25 cellular contexts compared by ENCODE assay signal in the genomic region with DNA sequence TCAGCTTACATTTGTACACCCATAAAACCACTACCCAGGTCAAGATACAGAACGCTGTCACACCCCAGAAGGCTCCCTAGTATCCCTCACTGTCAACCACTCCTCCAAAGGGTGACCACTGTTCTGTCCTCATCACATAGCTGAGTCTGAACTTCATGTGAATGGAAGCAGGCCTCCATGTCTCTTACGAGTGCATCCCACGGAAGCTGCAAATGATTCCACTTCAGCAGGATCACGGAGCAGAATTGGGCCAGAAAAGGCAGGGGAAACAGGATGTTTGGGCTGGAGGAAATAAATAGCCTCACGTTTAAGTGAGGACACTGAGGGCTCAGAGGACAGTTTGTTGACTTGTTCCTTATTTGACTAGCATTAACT. TPM values are rescaled to one million over a fixed set of nuclear protein-coding genes. Genes with fewer than 3 reads are reported as not detected.
DNase-seq lines count a peak whose midpoint lies in the region; ATAC-seq, FAIRE-seq and TF ChIP-seq lines count a peak whose summit lies in the region.
"Had no signal": no experiment of that assay in that cellular context is flagged by ENCODE, and none has a peak within 500 bp of the region (broad histone marks: within the 10 kb centered on the region; RNA-seq: fewer than 3 reads in every experiment).

No MANE protein-coding gene starts in this region.

- 80% methylated on average over 5 of the region's 5 CpGs for WGBS in A549 (ENCODE audit: missing lambda C conversion rate)
- no CpG with 5 or more reads among the region's 5 CpGs for WGBS in trophoblast cell (ENCODE audit: extremely low coverage, insufficient coverage, insufficient read length)

- CTCF ChIA-PET in A549 (lab: Yijun Ruan, JAX): interaction anchor here (1.0 to 8.8 kb wide), 3 partner anchors 13 to 105 kb away, joined by 3 to 39 read pairs (median 5); no protein-coding TSS in a partner anchor

- H2AK5ac ChIP-seq in trophoblast cell (ENCODE audit: low read length): no peak overlapping the region

- H3K79me1 ChIP-seq in trophoblast cell (ENCODE audit: low read length): no peaks in the 10 kb centered on the region

- H3K27ac ChIP-seq in A549 (peak overlapping the region; percentile 19 to 91; a peak in 5 of 6 replicates), trophoblast cell (ENCODE audit: low read depth, low read length) (no peak overlapping the region)
- H3K27ac ChIP-seq in CD4-positive, CD25-positive, alpha-beta regulatory T cell (ENCODE audit: insufficient read depth, low read length, poor library complexity, severe bottlenecking): no peak overlapping the region
- H3K27ac ChIP-seq: BLaER1 treated with 17β-estradiol and CSF1 and Interleukin-3, amounts not matched to agents 10 nM and 100 nM; brain microvascular endothelial cell; gastroesophageal sphincter; right atrium auricular region; stomach had no signal

- H4K12ac ChIP-seq in trophoblast cell (ENCODE audit: low read depth, low read length): no peak overlapping the region

- FAIRE-seq in A549 (lab: Jason Lieb, UNC): no peak
- FAIRE-seq: GM12892 had no signal

- H3K4me3 ChIP-seq in A549: no peak overlapping the region
- no peak overlapping the region for H3K4me3 ChIP-seq in CD4-positive, CD25-positive, alpha-beta regulatory T cell (ENCODE audit: low read depth, low read length)
- H3K4me3 ChIP-seq in trophoblast cell (ENCODE audit: low read depth, low read length): no peak overlapping the region
- H3K4me3 ChIP-seq: BLaER1 treated with 17β-estradiol and CSF1 and Interleukin-3, amounts not matched to agents 10 nM and 100 nM; gastroesophageal sphincter; HAP-1; right atrium auricular region; smooth muscle cell; stomach had no signal

- H2BK120ac ChIP-seq in trophoblast cell (ENCODE audit: insufficient read depth, low read length, poor library complexity): no peak overlapping the region

- peaks cover 22 to 72% (median 43%) of the 10 kb centered on the region in 4 donors for H3K4me1 Mint-ChIP-seq in CD4-positive, CD25-positive, alpha-beta regulatory T cell
- peaks cover 38 to 48% of the 10 kb centered on the region in 2 donors for H3K4me1 Mint-ChIP-seq in effector memory CD8-positive, alpha-beta T cell (ENCODE audit: low read depth in 2 of 2)
- H3K4me1 Mint-ChIP-seq in natural killer cell: peaks cover 48 to 54% of the 10 kb centered on the region in 2 donors

- no peak overlapping the region for H2BK12ac ChIP-seq in trophoblast cell (ENCODE audit: low read length)

- no peak overlapping the region for H3K18ac ChIP-seq in trophoblast cell (ENCODE audit: low read length)

- no peak overlapping the region for H2AFZ ChIP-seq in trophoblast cell (ENCODE audit: insufficient read depth, low read length, poor library complexity)

- no peak for ATAC-seq in A549
- ATAC-seq in CD4-positive, CD25-positive, alpha-beta regulatory T cell (ENCODE audit: low read depth in 2 of 2): no peak
- no peak for ATAC-seq in effector memory CD8-positive, alpha-beta T cell (replicated peaks)
- no peak for ATAC-seq in natural killer cell
- no peak for ATAC-seq in HG03025 (IDR thresholded peaks at IDR 0.05; ENCODE audit: low FRiP score, unreplicated experiment)
- ATAC-seq: gastroesophageal sphincter, Panc1 had no signal

- no peaks in the 10 kb centered on the region for H3K79me2 ChIP-seq in trophoblast cell (ENCODE audit: control insufficient read depth, insufficient read depth, low read length, poor library complexity)

- no peaks in the 10 kb centered on the region for H3K9me3 Mint-ChIP-seq in CD4-positive, CD25-positive, alpha-beta regulatory T cell
- no peaks in the 10 kb centered on the region for H3K9me3 Mint-ChIP-seq in effector memory CD8-positive, alpha-beta T cell
- no peaks in the 10 kb centered on the region for H3K9me3 Mint-ChIP-seq in natural killer cell
- H3K9me3 Mint-ChIP-seq: activated naive CD4-positive, alpha-beta T cell treated with anti-CD3 and anti-CD28 coated beads for 36 hours had no signal

- no peak overlapping the region for H3K23ac ChIP-seq in trophoblast cell (ENCODE audit: low read length)

- no peaks in the 10 kb centered on the region for H3K27me3 Mint-ChIP-seq in CD4-positive, CD25-positive, alpha-beta regulatory T cell
- H3K27me3 Mint-ChIP-seq in effector memory CD8-positive, alpha-beta T cell: no peaks in the 10 kb centered on the region
- no peaks in the 10 kb centered on the region for H3K27me3 Mint-ChIP-seq in natural killer cell (ENCODE audit: low read depth in 2 of 2)

- H4K91ac ChIP-seq in trophoblast cell (ENCODE audit: low read depth, low read length): no peak overlapping the region

- no peak for TF ChIP-seq EP300 in A549 (IDR thresholded peaks at IDR 0.05)

- no peak overlapping the region for H3K9ac ChIP-seq in trophoblast cell (ENCODE audit: low read length)
- H3K9ac ChIP-seq: BLaER1 treated with 17β-estradiol and CSF1 and Interleukin-3, amounts not matched to agents 10 nM and 100 nM had no signal

- H3K36me3 Mint-ChIP-seq in CD4-positive, CD25-positive, alpha-beta regulatory T cell: no peaks in the 10 kb centered on the region
- H3K36me3 Mint-ChIP-seq in effector memory CD8-positive, alpha-beta T cell (ENCODE audit: insufficient read depth): no peaks in the 10 kb centered on the region
- no peaks in the 10 kb centered on the region for H3K36me3 Mint-ChIP-seq in natural killer cell

- TF ChIP-seq RAD21 in A549 (conservative IDR thresholded peaks at IDR 0.05 in 1 of 2, IDR thresholded peaks at IDR 0.05 in 1 of 2): no peak

- TF ChIP-seq POLR2A in A549 (IDR thresholded peaks at IDR 0.05; ENCODE audit: low read length): no peak

- no peaks in the 10 kb centered on the region for H3K27me3 ChIP-seq in CD4-positive, CD25-positive, alpha-beta regulatory T cell (ENCODE audit: control insufficient read depth, insufficient read depth, low read length)
- no peaks in the 10 kb centered on the region for H3K27me3 ChIP-seq in trophoblast cell (ENCODE audit: insufficient read depth, low read length)
- H3K27me3 ChIP-seq: BLaER1 treated with 17β-estradiol and CSF1 and Interleukin-3, amounts not matched to agents 10 nM and 100 nM; brain microvascular endothelial cell; gastroesophageal sphincter; right atrium auricular region; stomach had no signal

- peaks cover 64% of the 10 kb centered on the region for H3K4me1 ChIP-seq in A549
- peaks cover 35% of the 10 kb centered on the region for H3K4me1 ChIP-seq in CD4-positive, CD25-positive, alpha-beta regulatory T cell (ENCODE audit: control insufficient read depth, insufficient read depth, low read length, poor library complexity, severe bottlenecking)
- peaks cover 8 to 9% of the 10 kb centered on the region in 2 experiments for H3K4me1 ChIP-seq in trophoblast cell (ENCODE audit: control insufficient read depth in 1 of 2, insufficient read depth in 2 of 2, low read length in 2 of 2)

- intact Hi-C loops in natural killer cell (cut with micrococcal nuclease): no loop called here

- DNase-seq in A549 (ENCODE audit: low read depth in 1 of 2, low spot score in 1 of 2): no peak
- DNase-seq in CD4-positive, CD25-positive, alpha-beta regulatory T cell: no peak
- DNase-seq in effector memory CD8-positive, alpha-beta T cell: no peak
- no peak for DNase-seq in natural killer cell
- no peak for DNase-seq in NCI-H446 treated with DMSO at 0.1 percent for 48 hours (lab: John Stamatoyannopoulos, UW)
- no peak for DNase-seq in trophoblast cell
- DNase-seq: activated CD4-positive, alpha-beta T cell treated with anti-CD3 and anti-CD28 coated beads for 4 hours; activated naive CD4-positive, alpha-beta T cell treated with anti-CD3 and anti-CD28 coated beads for 36 hours; activated T-cell treated with anti-CD3 and anti-CD28 coated beads, Interleukin-2, amount 50 U/mL, for 48 hours; amygdala; brain microvascular endothelial cell; NCI-H146; NCI-H345; SHP77 treated with DMSO at 0.1 percent for 48 hours; stimulated activated CD4-positive, alpha-beta T cell treated with anti-CD3 and anti-CD28 coated beads, Interleukin-1b, Interleukin-23, amount 100 ng/mL, for 48 hours; stomach had no signal

- no peaks in the 10 kb centered on the region for H3K36me3 ChIP-seq in CD4-positive, CD25-positive, alpha-beta regulatory T cell (ENCODE audit: control insufficient read depth, insufficient read depth, low read length)
- no peaks in the 10 kb centered on the region for H3K36me3 ChIP-seq in trophoblast cell (ENCODE audit: control insufficient read depth in 1 of 2, insufficient read depth in 2 of 2, low read length in 2 of 2)
- H3K36me3 ChIP-seq: BLaER1 treated with 17β-estradiol and CSF1 and Interleukin-3, amounts not matched to agents 10 nM and 100 nM; brain microvascular endothelial cell; gastroesophageal sphincter; HAP-1; right atrium auricular region; stomach had no signal

- no peak overlapping the region for H2BK5ac ChIP-seq in trophoblast cell (ENCODE audit: low read depth, low read length, poor library complexity)

- H3K4me3 Mint-ChIP-seq in CD4-positive, CD25-positive, alpha-beta regulatory T cell: no peak overlapping the region
- no peak overlapping the region for H3K4me3 Mint-ChIP-seq in effector memory CD8-positive, alpha-beta T cell
- H3K4me3 Mint-ChIP-seq in natural killer cell: no peak overlapping the region
- H3K4me3 Mint-ChIP-seq: activated naive CD4-positive, alpha-beta T cell treated with anti-CD3 and anti-CD28 coated beads for 36 hours had no signal

- no peak overlapping the region for H3K14ac ChIP-seq in trophoblast cell (ENCODE audit: low read length)

- no peak for TF ChIP-seq CTCF in A549 (IDR thresholded peaks at IDR 0.05)
- no peak for TF ChIP-seq CTCF in natural killer cell (IDR thresholded peaks at IDR 0.05)

- H4K8ac ChIP-seq in trophoblast cell (ENCODE audit: low read depth, low read length): no peak overlapping the region

- peaks cover 3% of the 10 kb centered on the region; the same call in 1 of the 3 replicates for H3K9me3 ChIP-seq in A549
- H3K9me3 ChIP-seq in CD4-positive, CD25-positive, alpha-beta regulatory T cell (ENCODE audit: control insufficient read depth in 2 of 2, low read length in 2 of 2): no peaks in the 10 kb centered on the region
- no peaks in the 10 kb centered on the region for H3K9me3 ChIP-seq in trophoblast cell (ENCODE audit: insufficient read depth, low read depth, low read length)
- H3K9me3 ChIP-seq: BLaER1 treated with 17β-estradiol and CSF1 and Interleukin-3, amounts not matched to agents 10 nM and 100 nM; gastroesophageal sphincter; HAP-1; stomach had no signal

- POLR2A ChIA-PET in A549 (lab: Yijun Ruan, JAX): interaction anchor here (3.3 kb wide), 1 partner anchor 37 kb away, joined by 11 read pairs; no protein-coding TSS in a partner anchor

- H3K4me2 ChIP-seq in A549 (no peak overlapping the region), trophoblast cell (ENCODE audit: low read length) (no peak overlapping the region)
- H3K4me2 ChIP-seq: smooth muscle cell had no signal

- no peak overlapping the region for H3K4ac ChIP-seq in trophoblast cell (ENCODE audit: low read depth, low read length)

- H3K27ac Mint-ChIP-seq in CD4-positive, CD25-positive, alpha-beta regulatory T cell: peak overlapping the region; percentile 41 to 69 (median 67)
- peak overlapping the region; percentile 49 to 96 for H3K27ac Mint-ChIP-seq in effector memory CD8-positive, alpha-beta T cell
- peak overlapping the region; percentile 26 to 35 for H3K27ac Mint-ChIP-seq in natural killer cell
- H3K27ac Mint-ChIP-seq: activated naive CD4-positive, alpha-beta T cell treated with anti-CD3 and anti-CD28 coated beads for 36 hours had no signal

RNA-seq across cellular contexts. Expression of gene LBH, which starts 38.4 kb away (rescaled TPM):
- polyA plus RNA-seq in A549 (2011; rRNA removed): 149 and 163 TPM in 2 replicates
- 174 and 289 TPM in 2 replicates for polyA plus RNA-seq in A549 (2012; cell fraction: cytosol; rRNA removed)
- 195 and 198 TPM in 2 replicates for polyA plus RNA-seq in A549 (2012; cell fraction: nucleus; rRNA removed)
- 197 to 273 TPM (median 216 TPM) in 3 replicates for polyA plus RNA-seq in A549 (2017; fragmentation: RNase III; extraction: RNeasy Plus Mini Kit Qiagen cat#74134 plus additional on column Dnase treatment)
- 226 and 241 TPM in 2 replicates for polyA minus RNA-seq in A549 (2011; rRNA and poly(A)+ RNA removed)
- 215 TPM for total RNA-seq in CD4-positive, CD25-positive, alpha-beta regulatory T cell
- 100 to 1,000 TPM; 225 to 299 (median 250) TPM for polyA plus RNA-seq in CD4-positive, CD25-positive, alpha-beta regulatory T cell
- total RNA-seq in natural killer cell: 100 to 1,000 TPM; 157 to 197 (median 158) TPM
- 120 and 147 TPM in 2 replicates for polyA plus RNA-seq in trophoblast cell (2013)
- total RNA-seq: G401 had no signal

Comparison
In these comparisons a context has a peak if more than half of its experiments do, and no peak if none do; other contexts are left out.
1. H3K27ac ChIP-seq: peak in A549 (2 of 2); none in CD4-positive, CD25-positive, alpha-beta regulatory T cell (single experiment) and trophoblast cell (single experiment).
2. Peak in every context shown above with its lines, with median percentiles within 50 percentile points of each other: H3K27ac Mint-ChIP-seq.